Comparison of ENCODE assay signal across 11 cellular contexts in genomic region chr7:36388423-36388822, GRCh38. TPM values are rescaled to one million over a fixed set of nuclear protein-coding genes. Genes with fewer than 3 reads are reported as not detected.
DNase-seq lines count a peak whose midpoint lies in the region; ATAC-seq and TF ChIP-seq lines count a peak whose summit lies in the region.
"Had no signal": no experiment of that assay in that cellular context is flagged by ENCODE, and none has a peak within 500 bp of the region (broad histone marks: within the 10 kb centered on the region; RNA-seq: fewer than 3 reads in every experiment).

No MANE protein-coding gene starts in this region.

- H3K27me3 ChIP-seq in HL-60 (ENCODE audit: insufficient read depth, poor library complexity, severe bottlenecking) (no peaks in the 10 kb centered on the region), gastroesophageal sphincter (no peaks in the 10 kb centered on the region), left lung (no peaks in the 10 kb centered on the region)
- H3K27me3 ChIP-seq: hepatocyte had no signal

- ATAC-seq in WTC11, result no peak
- ATAC-seq in gastroesophageal sphincter, result no peak
- no peak for ATAC-seq in left lung

- 25 to 41% methylated on average over 4 of the region's 4 CpGs for WGBS in gastroesophageal sphincter (ENCODE audit: low coverage in 1 of 2), 2 donors

- TF ChIP-seq POLR2A in gastroesophageal sphincter (IDR thresholded peaks at IDR 0.05), result no peak

- H3K36me3 Mint-ChIP-seq in WTC11 (no peaks in the 10 kb centered on the region), glutamatergic neuron (ENCODE audit: unreplicated experiment) (no peaks in the 10 kb centered on the region)

- H3K4me3 ChIP-seq in HL-60 (replicated peaks; ENCODE audit: insufficient read depth, low read length), result no peak overlapping the region
- H3K4me3 ChIP-seq in gastroesophageal sphincter, result no peak overlapping the region
- H3K4me3 ChIP-seq in skin epidermis, result no peak overlapping the region
- no peak overlapping the region for H3K4me3 ChIP-seq in left lung
- H3K4me3 ChIP-seq: hepatocyte had no signal

- H3K4me3 Mint-ChIP-seq in WTC11, result no peak overlapping the region
- no peak overlapping the region for H3K4me3 Mint-ChIP-seq in glutamatergic neuron (ENCODE audit: unreplicated experiment)

- DNase-seq in HL-60 (ENCODE audit: low read depth in 1 of 2, low spot score in 1 of 2), result no peak
- no peak for DNase-seq in WTC11 (ENCODE audit: low spot score)
- DNase-seq in glutamatergic neuron, result no peak
- DNase-seq in left lung, result no peak
- DNase-seq in NCI-H446 (lab: John Stamatoyannopoulos, UW), result no peak
- DNase-seq: activated CD4-positive, CD25-positive, alpha-beta regulatory T cell treated with anti-CD3 and anti-CD28 coated beads, Interleukin-2, amount 50 U/mL, for 72 hours; GF-D8; Kasumi-1 had no signal

- CTCF ChIA-PET in WTC11 (lab: Charles Lee), result interaction anchor here (0.9 to 2.0 kb wide), 2 partner anchors 21 to 98 kb away, joined by 3 to 8 read pairs; a partner anchor contains a TSS

- TF ChIP-seq CTCF in HL-60 (IDR thresholded peaks at IDR 0.05; ENCODE audit: insufficient read depth, low read length) (no peak), WTC11 (IDR thresholded peaks at IDR 0.05) (no peak), gastroesophageal sphincter (IDR thresholded peaks at IDR 0.05) (no peak), glutamatergic neuron (IDR thresholded peaks at IDR 0.05; ENCODE audit: partially characterized antibody, unreplicated experiment) (no peak), left lung (IDR thresholded peaks at IDR 0.05) (no peak)

- H3K4me1 Mint-ChIP-seq in WTC11 (peaks cover 32% of the 10 kb centered on the region), glutamatergic neuron (ENCODE audit: low read depth, unreplicated experiment) (peaks cover 15% of the 10 kb centered on the region)

- TF ChIP-seq EP300 in gastroesophageal sphincter (IDR thresholded peaks at IDR 0.05), result no peak

- no peaks in the 10 kb centered on the region for H3K9me3 Mint-ChIP-seq in WTC11
- peaks cover 2% of the 10 kb centered on the region for H3K9me3 Mint-ChIP-seq in glutamatergic neuron (ENCODE audit: unreplicated experiment)

- no peaks in the 10 kb centered on the region for H3K36me3 ChIP-seq in gastroesophageal sphincter
- no peaks in the 10 kb centered on the region for H3K36me3 ChIP-seq in left lung

- H3K27me3 Mint-ChIP-seq in WTC11 (ENCODE audit: low read depth) (no peaks in the 10 kb centered on the region), glutamatergic neuron (ENCODE audit: unreplicated experiment) (peaks cover 3% of the 10 kb centered on the region)

- H3K4me1 ChIP-seq in gastroesophageal sphincter, result peaks cover 0 to 40% (median 13%) of the 10 kb centered on the region in 3 donors
- peaks cover 4 to 32% of the 10 kb centered on the region in 2 donors for H3K4me1 ChIP-seq in left lung

- POLR2A ChIA-PET in WTC11 (lab: Charles Lee), result no interaction called here

- intact Hi-C loops in left lung (cut with DNase I), result no loop called here

- peak overlapping the region; percentile 94 for H3K27ac ChIP-seq in HL-60 (replicated peaks)
- peak overlapping the region; percentile 39 to 89 (median 89) for H3K27ac ChIP-seq in gastroesophageal sphincter
- H3K27ac ChIP-seq in skin epidermis, result peak overlapping the region in 14 of 21 experiments; percentile 9 to 79 (median 66)
- peak overlapping the region in 1 of 2 donors; percentile 75 for H3K27ac ChIP-seq in left lung

- peak overlapping the region; percentile 55; the same call in 1 of the 2 replicates for H3K27ac Mint-ChIP-seq in WTC11
- no peak overlapping the region for H3K27ac Mint-ChIP-seq in glutamatergic neuron (ENCODE audit: unreplicated experiment)

- H3K9me3 ChIP-seq in gastroesophageal sphincter, result no peaks in the 10 kb centered on the region
- no peaks in the 10 kb centered on the region for H3K9me3 ChIP-seq in left lung

TF ChIP-seq in WTC11, 78 proteins besides CTCF, POLR2A, EP300 and RAD21 (continues in another document):
- TF ChIP-seq E2F5 (CRISPR knock-in tag; IDR thresholded peaks at IDR 0.05) (no peak), ZBTB43 (CRISPR knock-in tag; IDR thresholded peaks at IDR 0.05) (no peak), PRDM15 (CRISPR knock-in tag; IDR thresholded peaks at IDR 0.05) (no peak), ATF3 (CRISPR knock-in tag; conservative IDR thresholded peaks at IDR 0.05) (no peak), TEAD4 (CRISPR knock-in tag; IDR thresholded peaks at IDR 0.05) (no peak), ZBTB21 (CRISPR knock-in tag; IDR thresholded peaks at IDR 0.05; ENCODE audit: borderline replicate concordance) (no peak), ZNF532 (CRISPR knock-in tag; IDR thresholded peaks at IDR 0.05; ENCODE audit: borderline replicate concordance) (no peak)

RNA-seq across cellular contexts. Expression of gene ANLN, which starts 1.2 kb away (rescaled TPM):
- total RNA-seq in WTC11 (2021), result 72.8 to 81.1 TPM (median 73.3 TPM) in 3 replicates
- total RNA-seq in gastroesophageal sphincter, result 10 to 100 TPM in 3 of 4 donors, 1 to 10 TPM in 1; 2.8 to 20.7 (median 13.9) TPM
- 18.4 TPM for total RNA-seq in glutamatergic neuron (ENCODE audit: unreplicated experiment)
- total RNA-seq in left lung, result 10 to 100 TPM in 1 of 2 donors, 1 to 10 TPM in 1; 9.0 to 23.2 TPM
